8 cellular contexts compared by ENCODE assay signal in genomic region chr3:183254816-183255730, GRCh38. TPM values are rescaled to one million over a fixed set of nuclear protein-coding genes. Genes with fewer than 3 reads are reported as not detected.
DNase-seq lines count a peak whose midpoint lies in the region; TF ChIP-seq lines count a peak whose summit lies in the region.

No MANE protein-coding gene starts in this region.

- peaks cover 0 to 7% (median 4%) of the 10 kb centered on the region in 11 experiments; a peak in 5 of 22 replicates for H3K36me3 ChIP-seq in BLaER1 treated with 17β-estradiol and CSF1 and Interleukin-3, amounts not matched to agents 10 nM and 100 nM
- no peaks in the 10 kb centered on the region for H3K36me3 ChIP-seq in HUES48 (ENCODE audit: control insufficient read depth, insufficient read depth, low read length)
- no peaks in the 10 kb centered on the region for H3K36me3 ChIP-seq in thymus (ENCODE audit: control insufficient read depth, insufficient read depth)
- H3K36me3 ChIP-seq in effector memory CD4-positive, alpha-beta T cell (ENCODE audit: control insufficient read depth, insufficient read depth, low read length) = no peaks in the 10 kb centered on the region

- peak overlapping the region; percentile 90 to 99 (median 94) for H3K4me2 ChIP-seq in BLaER1 treated with 17β-estradiol and CSF1 and Interleukin-3, amounts not matched to agents 10 nM and 100 nM

- peak overlapping the region; percentile 76 to 94 (median 90); a peak in 21 of 22 replicates for H3K27ac ChIP-seq in BLaER1 treated with 17β-estradiol and CSF1 and Interleukin-3, amounts not matched to agents 10 nM and 100 nM
- peak overlapping the region; percentile 59 for H3K27ac ChIP-seq in HUES48 (ENCODE audit: low read depth, low read length)
- H3K27ac ChIP-seq in thymus (ENCODE audit: low read depth) = no peak overlapping the region
- H3K27ac ChIP-seq in effector memory CD4-positive, alpha-beta T cell (ENCODE audit: insufficient read depth, low read length, poor library complexity, severe bottlenecking) = no peak overlapping the region

- no peak for TF ChIP-seq POLR2A in lower leg skin (IDR thresholded peaks at IDR 0.05)

- peaks cover 29 to 82% (median 74%) of the 10 kb centered on the region in 11 experiments for H3K27me3 ChIP-seq in BLaER1 treated with 17β-estradiol and CSF1 and Interleukin-3, amounts not matched to agents 10 nM and 100 nM
- peaks cover 38% of the 10 kb centered on the region for H3K27me3 ChIP-seq in HUES48 (ENCODE audit: control insufficient read depth, insufficient read depth, low read length)
- peaks cover 35% of the 10 kb centered on the region for H3K27me3 ChIP-seq in thymus (ENCODE audit: control insufficient read depth, insufficient read depth)
- peaks cover 10% of the 10 kb centered on the region for H3K27me3 ChIP-seq in effector memory CD4-positive, alpha-beta T cell (replicated peaks; ENCODE audit: control insufficient read depth, insufficient read depth, low read length, poor library complexity, severe bottlenecking)

- H4K20me1 ChIP-seq in BLaER1 treated with 17β-estradiol and CSF1 and Interleukin-3, amounts not matched to agents 10 nM and 100 nM = peaks cover 0 to 13% (median 0%) of the 10 kb centered on the region in 11 experiments; a peak in 3 of 22 replicates

- peak overlapping the region; percentile 59 to 83 (median 72) for H3K4me3 ChIP-seq in BLaER1 treated with 17β-estradiol and CSF1 and Interleukin-3, amounts not matched to agents 10 nM and 100 nM
- peak overlapping the region; percentile 84 for H3K4me3 ChIP-seq in HUES48 (ENCODE audit: low read depth, low read length)
- peak overlapping the region; percentile 63 for H3K4me3 ChIP-seq in lower leg skin (ENCODE audit: low read depth, poor library complexity, severe bottlenecking)
- H3K4me3 ChIP-seq in thymus (ENCODE audit: low read length) = peak overlapping the region; percentile 60
- no peak overlapping the region for H3K4me3 ChIP-seq in effector memory CD4-positive, alpha-beta T cell (ENCODE audit: insufficient read depth, low read depth, low read length, poor library complexity, severe bottlenecking)

- 44 to 56% methylated on average over 16 of the region's 16 CpGs for WGBS in lower leg skin, 2 donors
- whole genome bisulfite sequencing in thymus = 61% methylated on average over 16 of the region's 16 CpGs

- peaks cover 27 to 75% (median 41%) of the 10 kb centered on the region in 10 experiments for H3K4me1 ChIP-seq in BLaER1 treated with 17β-estradiol and CSF1 and Interleukin-3, amounts not matched to agents 10 nM and 100 nM
- H3K4me1 ChIP-seq in HUES48 (ENCODE audit: control insufficient read depth, insufficient read depth, low read length) = peaks cover 14% of the 10 kb centered on the region
- H3K4me1 ChIP-seq in thymus (ENCODE audit: control insufficient read depth, insufficient read depth, low read length) = peaks cover 13% of the 10 kb centered on the region
- no peaks in the 10 kb centered on the region for H3K4me1 ChIP-seq in effector memory CD4-positive, alpha-beta T cell (ENCODE audit: control insufficient read depth, insufficient read depth, low read length, poor library complexity, severe bottlenecking)

- peaks cover 0 to 15% (median 11%) of the 10 kb centered on the region in 11 experiments; a peak in 16 of 22 replicates for H3K9me3 ChIP-seq in BLaER1 treated with 17β-estradiol and CSF1 and Interleukin-3, amounts not matched to agents 10 nM and 100 nM (replicated peaks in 1 of 11)
- H3K9me3 ChIP-seq in HUES48 (ENCODE audit: control insufficient read depth, insufficient read depth, low read length) = no peaks in the 10 kb centered on the region
- H3K9me3 ChIP-seq in thymus (ENCODE audit: control insufficient read depth) = peaks cover 4% of the 10 kb centered on the region
- H3K9me3 ChIP-seq in effector memory CD4-positive, alpha-beta T cell (ENCODE audit: control insufficient read depth, low read length) = no peaks in the 10 kb centered on the region

- H3K9ac ChIP-seq in BLaER1 treated with 17β-estradiol and CSF1 and Interleukin-3, amounts not matched to agents 10 nM and 100 nM = peak overlapping the region; percentile 80 to 98 (median 88)
- H3K9ac ChIP-seq in HUES48 (ENCODE audit: low read depth, low read length) = peak overlapping the region; percentile 77

- intact Hi-C loops in lower leg skin (cut with DNase I; ENCODE audit: low total_unique reads) = no loop called here

- no peak for TF ChIP-seq CTCF in lower leg skin (IDR thresholded peaks at IDR 0.05)

- DNase-seq in astrocyte of the hippocampus (ENCODE audit: low read depth, low spot score) (peak; percentile 47), lower leg skin (ENCODE audit: low spot score in 2 of 2) (no peak), amniotic stem cell (lab: John Stamatoyannopoulos, UW) (no peak), ureter (ENCODE audit: low spot score) (no peak)
- no peak for DNase-seq in effector memory CD4-positive, alpha-beta T cell

RNA-seq across cellular contexts. Expression of gene B3GNT5, which starts 2.0 kb away (rescaled TPM):
- total RNA-seq in lower leg skin (10 to 100 TPM; 10.2 to 18.0 (median 13.1) TPM), ureter (20.3 TPM)
- 10.5 TPM for polyA plus RNA-seq in thymus

Comparison
In these comparisons a context has a peak if more than half of its experiments do, and no peak if none do; other contexts are left out.
1. H3K27ac ChIP-seq: peak in BLaER1 treated with 17β-estradiol and CSF1 and Interleukin-3, amounts not matched to agents 10 nM and 100 nM (11 of 11) and HUES48 (single experiment); none in thymus (single experiment) and effector memory CD4-positive, alpha-beta T cell (single experiment).